Comparison of ENCODE assay signal across 9 cellular contexts in genomic region chr7:134766779-134767566, GRCh38. TPM values are rescaled to one million over a fixed set of nuclear protein-coding genes. Genes with fewer than 3 reads are reported as not detected.
DNase-seq lines count a peak whose midpoint lies in the region; ATAC-seq and TF ChIP-seq lines count a peak whose summit lies in the region.
"Had no signal": no experiment of that assay in that cellular context is flagged by ENCODE, and none has a peak within 500 bp of the region (broad histone marks: within the 10 kb centered on the region; RNA-seq: fewer than 3 reads in every experiment).

No MANE protein-coding gene starts in this region.

- TF ChIP-seq POLR2A in vagina (IDR thresholded peaks at IDR 0.05) = no peak

- in situ Hi-C loops in HAP-1 (cut with MboI; ENCODE audit: low sequenced_read_pairs) = no loop called here

- DNase-seq in NCI-H510A treated with DMSO at 0.1 percent for 48 hours (lab: John Stamatoyannopoulos, UW) (peak; percentile 14), NCI-H510A (lab: John Stamatoyannopoulos, UW) (no peak), left cardiac atrium (no peak), vagina (ENCODE audit: extremely low spot score in 2 of 2) (no peak), HAP-1 (ENCODE audit: low spot score in 2 of 2) (no peak)
- no peak for DNase-seq in stimulated activated CD8-positive, alpha-beta memory T cell treated with anti-CD3 and anti-CD28 coated beads, Interleukin-4, amount 100 ng/mL, for 48 hours
- no peak for DNase-seq in stimulated activated CD4-positive, alpha-beta T cell treated with anti-CD3 and anti-CD28 coated beads, Interleukin-4, amount 100 ng/mL, for 1 hour

- peak overlapping the region; percentile 49 for H3K27ac ChIP-seq in vagina
- H3K27ac ChIP-seq: A549 had no signal

- H3K4me1 ChIP-seq in vagina = no peaks in the 10 kb centered on the region
- H3K4me1 ChIP-seq in HAP-1 = no peaks in the 10 kb centered on the region

- H3K9me3 ChIP-seq in vagina (no peaks in the 10 kb centered on the region), HAP-1 (no peaks in the 10 kb centered on the region)
- H3K9me3 ChIP-seq: A549 had no signal

- intact Hi-C loops in left cardiac atrium (cut with DNase I) (no loop called here), vagina (cut with DNase I) (no loop called here)

- TF ChIP-seq CTCF in vagina (IDR thresholded peaks at IDR 0.05) = no peak

- ATAC-seq in HG03520 (IDR thresholded peaks at IDR 0.05; ENCODE audit: unreplicated experiment) = peak; percentile 78
- peak; percentile 66 to 78 for ATAC-seq in left cardiac atrium
- ATAC-seq: A549 had no signal

- H3K4me3 ChIP-seq in vagina (no peak overlapping the region), HAP-1 (no peak overlapping the region)
- H3K4me3 ChIP-seq: A549 had no signal

- H3K36me3 ChIP-seq in vagina (no peaks in the 10 kb centered on the region), HAP-1 (replicated peaks) (no peaks in the 10 kb centered on the region)

- H3K27me3 ChIP-seq in vagina = no peaks in the 10 kb centered on the region
- H3K27me3 ChIP-seq in HAP-1 (ENCODE audit: low read depth) = no peaks in the 10 kb centered on the region

RNA-seq across cellular contexts. Expression of gene CALD1, which starts 12.5 kb away (rescaled TPM):
- total RNA-seq in left cardiac atrium = 100 to 1,000 TPM; 181 to 194 TPM
- 343 TPM for total RNA-seq in vagina
